Comparison of ENCODE assay signal across 17 cellular contexts in the genomic region with DNA sequence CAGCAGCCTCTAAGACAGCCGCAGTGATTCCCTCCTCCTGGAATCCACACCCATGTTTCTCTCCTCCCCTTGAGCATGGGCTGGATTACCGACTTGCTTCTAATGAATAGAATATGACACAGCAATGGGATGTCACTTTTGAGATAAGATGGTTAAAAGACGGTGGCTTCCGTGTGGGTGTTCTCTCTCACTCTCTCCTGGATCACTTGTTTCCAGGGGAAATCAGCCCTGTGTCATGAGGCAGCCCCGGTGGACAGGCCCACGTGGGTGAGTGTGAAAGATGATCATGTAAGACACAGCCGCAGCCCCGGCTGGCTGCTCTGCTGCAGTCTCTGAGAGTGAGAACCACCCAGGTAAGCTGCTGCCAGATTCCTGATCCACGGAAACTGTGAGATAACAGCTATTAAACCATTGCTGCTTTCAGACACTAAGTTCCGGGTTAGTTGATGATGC. TPM values are rescaled to one million over a fixed set of nuclear protein-coding genes. Genes with fewer than 3 reads are reported as not detected.
A peak's percentile ranks its signal among the peaks of the same experiment; 100 is the strongest.
DNase-seq lines count a peak whose midpoint lies in the region; ATAC-seq and TF ChIP-seq lines count a peak whose summit lies in the region.
"Had no signal": no experiment of that assay in that cellular context is flagged by ENCODE, and none has a peak within 500 bp of the region (broad histone marks: within the 10 kb centered on the region; RNA-seq: fewer than 3 reads in every experiment).

No MANE protein-coding gene starts in this region.

- TF ChIP-seq EP300 in SK-N-SH (IDR thresholded peaks at IDR 0.05; ENCODE audit: borderline replicate concordance in 1 of 2, low read depth in 1 of 2, low read length in 1 of 2): no peak

- H3K27me3 ChIP-seq in SK-N-SH (ENCODE audit: insufficient read depth) (no peaks in the 10 kb centered on the region), hepatocyte (no peaks in the 10 kb centered on the region)
- H3K27me3 ChIP-seq: gastroesophageal sphincter, upper lobe of left lung had no signal

- no peak for TF ChIP-seq CTCF in activated CD8-positive, alpha-beta T cell treated with anti-CD3 and anti-CD28 coated beads for 36 hours (IDR thresholded peaks at IDR 0.05)
- TF ChIP-seq CTCF in SK-N-SH (IDR thresholded peaks at IDR 0.05): no peak
- no peak for TF ChIP-seq CTCF in hepatocyte (IDR thresholded peaks at IDR 0.05; ENCODE audit: poor library complexity)

- POLR2A ChIA-PET in activated CD8-positive, alpha-beta T cell treated with anti-CD3 and anti-CD28 coated beads for 36 hours (lab: Charles Lee): no interaction called here
- POLR2A ChIA-PET in activated CD8-positive, alpha-beta T cell treated with anti-CD3 and anti-CD28 coated beads, Interleukin-2, amount 10 ng/mL, durations not matched to agents 7 days and 5 days (lab: Charles Lee): interaction anchor here (1.7 kb wide), 1 partner anchor 26 kb away, joined by 3 read pairs; no protein-coding TSS in a partner anchor
- POLR2A ChIA-PET in SK-N-SH (lab: Yijun Ruan, JAX): no interaction called here

- H3K4me3 ChIP-seq in SK-N-SH (ENCODE audit: low read depth in 2 of 2, low read length in 1 of 2) (no peak overlapping the region), hepatocyte (no peak overlapping the region)
- H3K4me3 ChIP-seq: gastroesophageal sphincter, lower lobe of right lung, upper lobe of left lung had no signal

- H3K9me2 ChIP-seq in SK-N-SH: no peaks in the 10 kb centered on the region
- no peaks in the 10 kb centered on the region for H3K9me2 ChIP-seq in hepatocyte (replicated peaks; ENCODE audit: insufficient read depth)

- no peak overlapping the region for H3K27ac ChIP-seq in SK-N-SH (ENCODE audit: low read depth in 2 of 2, low read length in 1 of 2)
- H3K27ac ChIP-seq in hepatocyte: no peak overlapping the region
- H3K27ac ChIP-seq: gastroesophageal sphincter, lower lobe of right lung, upper lobe of left lung had no signal

- peaks cover 1% of the 10 kb centered on the region for H3K4me1 Mint-ChIP-seq in activated CD8-positive, alpha-beta T cell treated with anti-CD3 and anti-CD28 coated beads for 36 hours (ENCODE audit: low read depth)
- peaks cover 8% of the 10 kb centered on the region for H3K4me1 Mint-ChIP-seq in activated CD8-positive, alpha-beta T cell treated with anti-CD3 and anti-CD28 coated beads, Interleukin-2, amount 10 ng/mL, durations not matched to agents 7 days and 5 days (ENCODE audit: low read depth)
- peaks cover 7% of the 10 kb centered on the region for H3K4me1 Mint-ChIP-seq in activated CD8-positive, alpha-beta memory T cell treated with anti-CD3 and anti-CD28 coated beads, Interleukin-2, amount 10 ng/mL, durations not matched to agents 7 days and 5 days
- H3K4me1 Mint-ChIP-seq: B cell had no signal

- H3K4me2 ChIP-seq in SK-N-SH (no peak overlapping the region), hepatocyte (no peak overlapping the region)

- no peaks in the 10 kb centered on the region for H3K36me3 ChIP-seq in SK-N-SH (replicated peaks in 1 of 2; ENCODE audit: control insufficient read depth in 1 of 2, insufficient read depth in 2 of 2, low read length in 1 of 2)
- no peaks in the 10 kb centered on the region for H3K36me3 ChIP-seq in hepatocyte (replicated peaks; ENCODE audit: insufficient read depth, low read depth)
- H3K36me3 ChIP-seq: gastroesophageal sphincter, lower lobe of right lung, upper lobe of left lung had no signal

- H3F3A ChIP-seq in SK-N-SH (replicated peaks; ENCODE audit: insufficient read depth): no peaks in the 10 kb centered on the region

- CTCF ChIA-PET in activated CD8-positive, alpha-beta T cell treated with anti-CD3 and anti-CD28 coated beads for 36 hours (lab: Charles Lee): interaction anchor here (1.4 to 1.5 kb wide), 2 partner anchors 10 to 61 kb away, joined by 6 to 8 read pairs; no protein-coding TSS in a partner anchor
- CTCF ChIA-PET in activated CD8-positive, alpha-beta T cell treated with anti-CD3 and anti-CD28 coated beads, Interleukin-2, amount 10 ng/mL, durations not matched to agents 7 days and 5 days (lab: Charles Lee): interaction anchor here (0.9 to 3.7 kb wide), 3 partner anchors 42 to 61 kb away, joined by 3 to 16 read pairs (median 5); no protein-coding TSS in a partner anchor
- CTCF ChIA-PET in SK-N-SH (lab: Yijun Ruan, JAX): interaction anchor here (1.3 to 2.0 kb wide), 2 partner anchors 10 to 222 kb away, joined by 4 to 6 read pairs; partner anchors contain the start of gene MOAP1
- CTCF ChIA-PET in activated CD8-positive, alpha-beta memory T cell treated with anti-CD3 and anti-CD28 coated beads, Interleukin-2, amount 10 ng/mL, durations not matched to agents 7 days and 5 days (lab: Charles Lee): interaction anchor here (0.8 to 2.4 kb wide), 2 partner anchors 10 to 61 kb away, joined by 3 to 10 read pairs; partner anchors contain the start of genes LYSET and MOAP1

- no peak overlapping the region for H3K9ac ChIP-seq in SK-N-SH

- H3K4me1 ChIP-seq in SK-N-SH (ENCODE audit: control insufficient read depth in 1 of 2, insufficient read depth in 2 of 2, low read depth in 1 of 2, low read length in 1 of 2) (peaks cover 0 to 3% of the 10 kb centered on the region in 2 experiments; a peak in 1 of 4 replicates), hepatocyte (ENCODE audit: insufficient read depth) (no peaks in the 10 kb centered on the region)
- H3K4me1 ChIP-seq: gastroesophageal sphincter, lower lobe of right lung had no signal

- H3K79me2 ChIP-seq in SK-N-SH (ENCODE audit: insufficient read depth) (no peaks in the 10 kb centered on the region), hepatocyte (no peaks in the 10 kb centered on the region)

- no peak overlapping the region for H3K4me3 Mint-ChIP-seq in activated CD8-positive, alpha-beta T cell treated with anti-CD3 and anti-CD28 coated beads for 36 hours
- H3K4me3 Mint-ChIP-seq in activated CD8-positive, alpha-beta T cell treated with anti-CD3 and anti-CD28 coated beads, Interleukin-2, amount 10 ng/mL, durations not matched to agents 7 days and 5 days: no peak overlapping the region
- H3K4me3 Mint-ChIP-seq in activated CD8-positive, alpha-beta memory T cell treated with anti-CD3 and anti-CD28 coated beads, Interleukin-2, amount 10 ng/mL, durations not matched to agents 7 days and 5 days: no peak overlapping the region
- H3K4me3 Mint-ChIP-seq: B cell; dendritic cell treated with granulocyte-macrophage colony-stimulating factor and Interleukin-4, amounts not matched to agents 40 ng/mL and 50 ng/mL, for 4 days had no signal

- H3K27ac Mint-ChIP-seq in activated CD8-positive, alpha-beta T cell treated with anti-CD3 and anti-CD28 coated beads for 36 hours: no peak overlapping the region
- H3K27ac Mint-ChIP-seq in activated CD8-positive, alpha-beta T cell treated with anti-CD3 and anti-CD28 coated beads, Interleukin-2, amount 10 ng/mL, durations not matched to agents 7 days and 5 days: no peak overlapping the region
- no peak overlapping the region for H3K27ac Mint-ChIP-seq in activated CD8-positive, alpha-beta memory T cell treated with anti-CD3 and anti-CD28 coated beads, Interleukin-2, amount 10 ng/mL, durations not matched to agents 7 days and 5 days
- H3K27ac Mint-ChIP-seq: B cell; dendritic cell treated with granulocyte-macrophage colony-stimulating factor and Interleukin-4, amounts not matched to agents 40 ng/mL and 50 ng/mL, for 4 days had no signal

- H3K9me3 Mint-ChIP-seq in activated CD8-positive, alpha-beta T cell treated with anti-CD3 and anti-CD28 coated beads for 36 hours: no peaks in the 10 kb centered on the region
- no peaks in the 10 kb centered on the region for H3K9me3 Mint-ChIP-seq in activated CD8-positive, alpha-beta T cell treated with anti-CD3 and anti-CD28 coated beads, Interleukin-2, amount 10 ng/mL, durations not matched to agents 7 days and 5 days (ENCODE audit: insufficient read depth)
- H3K9me3 Mint-ChIP-seq in activated CD8-positive, alpha-beta memory T cell treated with anti-CD3 and anti-CD28 coated beads, Interleukin-2, amount 10 ng/mL, durations not matched to agents 7 days and 5 days (ENCODE audit: low read depth): no peaks in the 10 kb centered on the region
- H3K9me3 Mint-ChIP-seq: dendritic cell treated with granulocyte-macrophage colony-stimulating factor and Interleukin-4, amounts not matched to agents 40 ng/mL and 50 ng/mL, for 4 days had no signal

- no peaks in the 10 kb centered on the region for H4K20me1 ChIP-seq in SK-N-SH (ENCODE audit: insufficient read depth)
- H4K20me1 ChIP-seq in hepatocyte (ENCODE audit: insufficient read depth, poor library complexity, severe bottlenecking): no peaks in the 10 kb centered on the region

- H3K27me3 Mint-ChIP-seq in activated CD8-positive, alpha-beta T cell treated with anti-CD3 and anti-CD28 coated beads for 36 hours: no peaks in the 10 kb centered on the region
- H3K27me3 Mint-ChIP-seq in activated CD8-positive, alpha-beta T cell treated with anti-CD3 and anti-CD28 coated beads, Interleukin-2, amount 10 ng/mL, durations not matched to agents 7 days and 5 days (ENCODE audit: low read depth): peaks cover 2% of the 10 kb centered on the region
- H3K27me3 Mint-ChIP-seq in activated CD8-positive, alpha-beta memory T cell treated with anti-CD3 and anti-CD28 coated beads, Interleukin-2, amount 10 ng/mL, durations not matched to agents 7 days and 5 days: no peaks in the 10 kb centered on the region
- H3K27me3 Mint-ChIP-seq: B cell had no signal

- H3K36me3 Mint-ChIP-seq in activated CD8-positive, alpha-beta T cell treated with anti-CD3 and anti-CD28 coated beads for 36 hours (ENCODE audit: low read depth): no peaks in the 10 kb centered on the region
- H3K36me3 Mint-ChIP-seq in activated CD8-positive, alpha-beta T cell treated with anti-CD3 and anti-CD28 coated beads, Interleukin-2, amount 10 ng/mL, durations not matched to agents 7 days and 5 days (ENCODE audit: low read depth): no peaks in the 10 kb centered on the region
- H3K36me3 Mint-ChIP-seq in activated CD8-positive, alpha-beta memory T cell treated with anti-CD3 and anti-CD28 coated beads, Interleukin-2, amount 10 ng/mL, durations not matched to agents 7 days and 5 days: no peaks in the 10 kb centered on the region

- WGBS in SK-N-SH (ENCODE audit: low lambda C conversion rate): 39% methylated on average over 10 of the region's 10 CpGs
- WGBS in hepatocyte (ENCODE audit: low lambda C conversion rate, missing lambda C conversion rate): 35% methylated on average over 10 of the region's 10 CpGs

- DNase-seq in activated CD8-positive, alpha-beta T cell treated with anti-CD3 and anti-CD28 coated beads for 36 hours: peak; percentile 22
- DNase-seq in activated CD8-positive, alpha-beta T cell treated with anti-CD3 and anti-CD28 coated beads, Interleukin-2, amount 10 ng/mL, durations not matched to agents 7 days and 5 days: no peak
- DNase-seq in SK-N-SH (peak; percentile 44), hepatocyte (ENCODE audit: low spot score) (peak; percentile 48), renal cortical epithelial cell (ENCODE audit: low read depth) (peak; percentile 30), ecto neural progenitor cell (ENCODE audit: low spot score) (no peak)
- no peak for DNase-seq in activated CD8-positive, alpha-beta memory T cell treated with anti-CD3 and anti-CD28 coated beads, Interleukin-2, amount 10 ng/mL, durations not matched to agents 7 days and 5 days
- DNase-seq: activated CD4-positive, alpha-beta T cell treated with anti-CD3 and anti-CD28 coated beads for 1 hour; activated naive CD4-positive, alpha-beta T cell; lower lobe of right lung; NCI-H187; SIG-M5; upper lobe of left lung had no signal

- intact Hi-C loops in activated CD8-positive, alpha-beta T cell treated with anti-CD3 and anti-CD28 coated beads for 36 hours (cut with micrococcal nuclease): no loop called here

- no peak for ATAC-seq in activated CD8-positive, alpha-beta T cell treated with anti-CD3 and anti-CD28 coated beads for 36 hours
- ATAC-seq in activated CD8-positive, alpha-beta T cell treated with anti-CD3 and anti-CD28 coated beads, Interleukin-2, amount 10 ng/mL, durations not matched to agents 7 days and 5 days: no peak
- no peak for ATAC-seq in GM21619 (IDR thresholded peaks at IDR 0.05; ENCODE audit: unreplicated experiment)
- ATAC-seq in activated CD8-positive, alpha-beta memory T cell treated with anti-CD3 and anti-CD28 coated beads, Interleukin-2, amount 10 ng/mL, durations not matched to agents 7 days and 5 days: no peak
- ATAC-seq: gastroesophageal sphincter, lower lobe of right lung had no signal

- no peak for TF ChIP-seq RAD21 in SK-N-SH (IDR thresholded peaks at IDR 0.05; ENCODE audit: low read length)

- H3K9me3 ChIP-seq in SK-N-SH (no peaks in the 10 kb centered on the region), hepatocyte (ENCODE audit: low read depth) (no peaks in the 10 kb centered on the region)
- H3K9me3 ChIP-seq: gastroesophageal sphincter, lower lobe of right lung, upper lobe of left lung had no signal

- H2AFZ ChIP-seq in SK-N-SH (ENCODE audit: low read depth): 0 out of 2 replicates have a peak overlapping the region, but pooled peaks have one; percentile 44
- H2AFZ ChIP-seq in hepatocyte: no peak overlapping the region

RNA-seq across cellular contexts. Expression of gene MOAP1, which starts 10.7 kb away (rescaled TPM):
- 10 to 100 TPM; 19.1 to 19.6 TPM for total RNA-seq in activated CD8-positive, alpha-beta T cell treated with anti-CD3 and anti-CD28 coated beads for 36 hours
- total RNA-seq in activated CD8-positive, alpha-beta T cell treated with anti-CD3 and anti-CD28 coated beads, Interleukin-2, amount 10 ng/mL, durations not matched to agents 7 days and 5 days: 10 to 100 TPM; 21.0 to 21.5 TPM
- polyA plus RNA-seq in SK-N-SH (2012; rRNA removed) (25.0 and 42.0 TPM in 2 replicates), hepatocyte (26.1 and 27.3 TPM in 2 replicates)
- 37.2 and 39.5 TPM in 2 replicates for polyA plus RNA-seq in SK-N-SH (2012; cell fraction: cytosol; rRNA removed)
- polyA plus RNA-seq in SK-N-SH (2012; cell fraction: nucleus; rRNA removed): 22.8 and 43.6 TPM in 2 replicates
- total RNA-seq in hepatocyte (35.5 and 36.2 TPM in 2 replicates), renal cortical epithelial cell (51.2 and 69.6 TPM in 2 replicates)
- total RNA-seq in activated CD8-positive, alpha-beta memory T cell treated with anti-CD3 and anti-CD28 coated beads, Interleukin-2, amount 10 ng/mL, durations not matched to agents 7 days and 5 days: 10 to 100 TPM; 18.2 to 19.5 TPM

RNA-seq across cellular contexts. Expression of gene LYSET, which starts 11.1 kb away (rescaled TPM):
- 10 to 100 TPM; 13.6 to 15.5 TPM for total RNA-seq in activated CD8-positive, alpha-beta T cell treated with anti-CD3 and anti-CD28 coated beads for 36 hours
- total RNA-seq in activated CD8-positive, alpha-beta T cell treated with anti-CD3 and anti-CD28 coated beads, Interleukin-2, amount 10 ng/mL, durations not matched to agents 7 days and 5 days: 10 to 100 TPM in 1 of 2 experiments, 1 to 10 TPM in 1; 9.7 to 10.6 TPM
- polyA plus RNA-seq in SK-N-SH (2012; rRNA removed): 17.7 and 18.5 TPM in 2 replicates
- 24.5 and 27.0 TPM in 2 replicates for polyA plus RNA-seq in SK-N-SH (2012; cell fraction: cytosol; rRNA removed)
- 3.8 and 10.2 TPM in 2 replicates for polyA plus RNA-seq in SK-N-SH (2012; cell fraction: nucleus; rRNA removed)
- 17.5 and 17.8 TPM in 2 replicates for total RNA-seq in hepatocyte
- polyA plus RNA-seq in hepatocyte: 45.4 and 53.0 TPM in 2 replicates
- total RNA-seq in renal cortical epithelial cell: 8.7 and 15.9 TPM in 2 replicates
- 1 to 10 TPM; 6.3 to 9.7 TPM for total RNA-seq in activated CD8-positive, alpha-beta memory T cell treated with anti-CD3 and anti-CD28 coated beads, Interleukin-2, amount 10 ng/mL, durations not matched to agents 7 days and 5 days

RNA-seq across cellular contexts. Expression of gene GON7, which starts 32.9 kb away (rescaled TPM):
- total RNA-seq in activated CD8-positive, alpha-beta T cell treated with anti-CD3 and anti-CD28 coated beads for 36 hours: 10 to 100 TPM; 15.6 to 16.8 TPM
- total RNA-seq in activated CD8-positive, alpha-beta T cell treated with anti-CD3 and anti-CD28 coated beads, Interleukin-2, amount 10 ng/mL, durations not matched to agents 7 days and 5 days: 10 to 100 TPM; 21.5 to 24.6 TPM
- polyA plus RNA-seq in SK-N-SH (2012; rRNA removed) (14.8 and 16.5 TPM in 2 replicates), hepatocyte (13.7 and 17.8 TPM in 2 replicates)
- 25.5 and 26.5 TPM in 2 replicates for polyA plus RNA-seq in SK-N-SH (2012; cell fraction: cytosol; rRNA removed)
- 3.4 and 4.5 TPM in 2 replicates for polyA plus RNA-seq in SK-N-SH (2012; cell fraction: nucleus; rRNA removed)
- total RNA-seq in hepatocyte (22.2 and 22.7 TPM in 2 replicates), renal cortical epithelial cell (22.9 and 28.4 TPM in 2 replicates)
- 10 to 100 TPM; 17.3 to 20.1 TPM for total RNA-seq in activated CD8-positive, alpha-beta memory T cell treated with anti-CD3 and anti-CD28 coated beads, Interleukin-2, amount 10 ng/mL, durations not matched to agents 7 days and 5 days

RNA-seq across cellular contexts. Expression of gene UBR7, which starts 33.1 kb away (rescaled TPM):
- 10 to 100 TPM; 38.5 to 39.7 TPM for total RNA-seq in activated CD8-positive, alpha-beta T cell treated with anti-CD3 and anti-CD28 coated beads for 36 hours
- 10 to 100 TPM; 39.0 to 49.3 TPM for total RNA-seq in activated CD8-positive, alpha-beta T cell treated with anti-CD3 and anti-CD28 coated beads, Interleukin-2, amount 10 ng/mL, durations not matched to agents 7 days and 5 days
- polyA plus RNA-seq in SK-N-SH (2012; rRNA removed) (28.2 and 29.7 TPM in 2 replicates), hepatocyte (12.1 and 13.1 TPM in 2 replicates)
- polyA plus RNA-seq in SK-N-SH (2012; cell fraction: cytosol; rRNA removed): 31.7 and 34.3 TPM in 2 replicates
- 13.7 and 18.4 TPM in 2 replicates for polyA plus RNA-seq in SK-N-SH (2012; cell fraction: nucleus; rRNA removed)
- total RNA-seq in hepatocyte (14.9 and 16.3 TPM in 2 replicates), renal cortical epithelial cell (14.8 and 26.5 TPM in 2 replicates)
- 10 to 100 TPM; 40.2 to 41.6 TPM for total RNA-seq in activated CD8-positive, alpha-beta memory T cell treated with anti-CD3 and anti-CD28 coated beads, Interleukin-2, amount 10 ng/mL, durations not matched to agents 7 days and 5 days

RNA-seq across cellular contexts. Expression of gene ITPK1, which starts 58.2 kb away (rescaled TPM):
- 10 to 100 TPM; 78.5 to 83.5 TPM for total RNA-seq in activated CD8-positive, alpha-beta T cell treated with anti-CD3 and anti-CD28 coated beads for 36 hours
- 100 to 1,000 TPM; 103 to 107 TPM for total RNA-seq in activated CD8-positive, alpha-beta T cell treated with anti-CD3 and anti-CD28 coated beads, Interleukin-2, amount 10 ng/mL, durations not matched to agents 7 days and 5 days
- polyA plus RNA-seq in SK-N-SH (2012; rRNA removed) (23.2 and 30.2 TPM in 2 replicates), hepatocyte (47.4 and 49.8 TPM in 2 replicates)
- 11.4 and 18.7 TPM in 2 replicates for polyA plus RNA-seq in SK-N-SH (2012; cell fraction: cytosol; rRNA removed)
- 25.3 and 32.6 TPM in 2 replicates for polyA plus RNA-seq in SK-N-SH (2012; cell fraction: nucleus; rRNA removed)
- total RNA-seq in hepatocyte (55.9 and 66.7 TPM in 2 replicates), renal cortical epithelial cell (24.7 and 52.5 TPM in 2 replicates)
- 100 to 1,000 TPM in 1 of 2 experiments, 10 to 100 TPM in 1; 96.1 to 103 TPM for total RNA-seq in activated CD8-positive, alpha-beta memory T cell treated with anti-CD3 and anti-CD28 coated beads, Interleukin-2, amount 10 ng/mL, durations not matched to agents 7 days and 5 days

Comparison
In these comparisons a context has a peak if more than half of its experiments do, and no peak if none do; other contexts are left out.
1. DNase-seq: peak in activated CD8-positive, alpha-beta T cell treated with anti-CD3 and anti-CD28 coated beads for 36 hours (single experiment), SK-N-SH (single experiment), hepatocyte (single experiment) and renal cortical epithelial cell (single experiment); none in activated CD8-positive, alpha-beta T cell treated with anti-CD3 and anti-CD28 coated beads, Interleukin-2, amount 10 ng/mL, durations not matched to agents 7 days and 5 days (single experiment), activated CD8-positive, alpha-beta memory T cell treated with anti-CD3 and anti-CD28 coated beads, Interleukin-2, amount 10 ng/mL, durations not matched to agents 7 days and 5 days (single experiment) and ecto neural progenitor cell (single experiment).